ENCODE assay signal across 1 cellular context in the genomic region with DNA sequence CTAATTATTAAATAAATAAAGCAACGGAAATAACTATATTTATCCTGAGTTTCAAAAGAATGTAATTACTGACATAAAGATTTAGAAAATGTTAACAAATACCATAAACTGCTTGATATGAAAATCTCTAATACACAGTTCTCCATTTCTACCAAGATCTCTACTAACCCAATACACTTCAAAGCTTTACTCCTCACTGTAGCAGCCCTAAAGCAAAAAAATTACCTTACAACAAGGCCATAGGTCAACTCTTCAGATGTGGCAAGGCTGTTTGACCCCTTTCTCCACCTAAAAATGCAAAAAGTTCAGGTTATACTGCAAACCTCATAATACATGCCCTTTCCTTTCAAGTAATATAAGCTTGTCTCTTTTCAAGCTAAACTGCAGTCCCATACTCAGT.
TF ChIP-seq lines count a peak whose summit lies in the region.

No MANE protein-coding gene starts in this region.

TF ChIP-seq in HCT116, 20 proteins besides CTCF, POLR2A, EP300 and RAD21:
- TF ChIP-seq EGR1 (IDR thresholded peaks at IDR 0.05; ENCODE audit: low read depth), result no peak
- no peak for TF ChIP-seq YY1 (IDR thresholded peaks at IDR 0.05; ENCODE audit: extremely low read depth, insufficient replicate concordance, low read depth, low read length)
- no peak for TF ChIP-seq CBX3 (IDR thresholded peaks at IDR 0.05; ENCODE audit: low read depth)
